16 cellular contexts compared by ENCODE assay signal in the genomic region with DNA sequence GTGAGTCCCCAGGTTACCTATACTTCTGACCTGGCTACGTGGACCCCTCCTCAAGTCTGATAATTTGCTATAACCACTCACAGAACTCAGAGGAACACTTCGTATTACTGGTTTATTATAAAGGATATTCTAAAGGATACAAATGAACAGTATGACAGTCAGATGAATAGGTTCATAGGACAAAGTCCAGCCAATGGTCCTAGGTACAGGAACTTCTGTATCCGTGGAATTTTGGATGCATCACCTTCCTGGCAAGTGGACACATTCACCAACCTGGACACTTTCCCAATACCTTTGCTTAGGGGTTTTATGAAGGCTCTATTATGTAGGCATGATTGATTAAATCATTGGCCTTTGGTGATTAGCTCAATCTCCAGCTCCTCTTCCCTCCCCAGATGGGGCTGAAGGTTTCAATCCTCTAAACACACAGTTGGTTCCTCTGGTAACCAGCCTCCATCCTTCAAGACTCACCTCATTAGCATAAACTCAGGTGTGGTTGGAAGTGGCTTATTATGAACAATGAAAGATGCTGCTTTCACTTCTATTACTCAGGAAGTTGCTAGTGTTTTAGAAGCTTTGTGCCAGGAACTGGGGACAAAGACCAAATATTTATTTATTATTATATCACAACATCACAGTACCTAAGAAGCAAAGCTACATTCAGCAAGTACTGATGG.
"Had no signal": no experiment of that assay in that cellular context is flagged by ENCODE, and none has a peak within 500 bp of the region (broad histone marks: within the 10 kb centered on the region; RNA-seq: fewer than 3 reads in every experiment).

No MANE protein-coding gene starts in this region.

- H3K4me1 Mint-ChIP-seq: nephron had no signal

- H3K4me1 ChIP-seq: breast epithelium, parathyroid adenoma, spleen had no signal

- H3K27me3 ChIP-seq: ascending aorta, breast epithelium, spleen, transverse colon, vagina had no signal

- H3K36me3 ChIP-seq: ascending aorta, breast epithelium, spleen, transverse colon, vagina had no signal

- H3K36me3 Mint-ChIP-seq: activated naive CD4-positive, alpha-beta T cell treated with anti-CD3 and anti-CD28 coated beads, Interleukin-2, amount 50 U/mL, for 24 hours had no signal

- DNase-seq: activated CD4-positive, alpha-beta T cell treated with anti-CD3 and anti-CD28 coated beads for 4 hours; activated effector memory CD4-positive, alpha-beta T cell treated with Interleukin-2 at 50 U/mL for 16 hours; hypothalamus; islet precursor cell; midbrain; spleen; stimulated activated naive CD4-positive, alpha-beta T cell; SW 1271; transverse colon had no signal

- H3K4me3 ChIP-seq: ascending aorta, breast epithelium, coronary artery, spleen, transverse colon, vagina had no signal

- H3K9me3 Mint-ChIP-seq: activated naive CD4-positive, alpha-beta T cell treated with anti-CD3 and anti-CD28 coated beads, Interleukin-2, amount 50 U/mL, for 24 hours; nephron had no signal

- H3K9me3 ChIP-seq: ascending aorta, breast epithelium, spleen, transverse colon, vagina had no signal

- H3K27ac Mint-ChIP-seq: activated naive CD4-positive, alpha-beta T cell treated with anti-CD3 and anti-CD28 coated beads, Interleukin-2, amount 50 U/mL, for 24 hours; nephron had no signal

- H3K4me3 Mint-ChIP-seq: activated naive CD4-positive, alpha-beta T cell treated with anti-CD3 and anti-CD28 coated beads, Interleukin-2, amount 50 U/mL, for 24 hours; nephron had no signal

- H3K27ac ChIP-seq: ascending aorta, breast epithelium, coronary artery, parathyroid adenoma, spleen, transverse colon, vagina had no signal
